In genomic region chr4:184080674-184081073, GRCh38 we compare ENCODE assay signal across 1 cellular context.
TF ChIP-seq lines count a peak whose summit lies in the region.

No MANE protein-coding gene starts in this region.

TF ChIP-seq in HepG2, 621 proteins besides CTCF, POLR2A, EP300 and RAD21 (continued from another document and continues in another):
- TF ChIP-seq CSRNP1 (CRISPR knock-in tag; IDR thresholded peaks at IDR 0.05) = no peak
- no peak for TF ChIP-seq AFF4 (CRISPR knock-in tag; IDR thresholded peaks at IDR 0.05)
- peak; percentile 57; the same call in 1 of the 2 replicates for TF ChIP-seq NR2F2 (IDR thresholded peaks at IDR 0.05; ENCODE audit: borderline replicate concordance, low read depth)
- no peak for TF ChIP-seq ZNF589 (CRISPR knock-in tag; conservative IDR thresholded peaks at IDR 0.05)
- TF ChIP-seq CHD4 (IDR thresholded peaks at IDR 0.05; ENCODE audit: borderline replicate concordance, low read length) = no peak
- no peak for TF ChIP-seq NR0B2 (CRISPR knock-in tag; IDR thresholded peaks at IDR 0.05)
- TF ChIP-seq GMEB2 (CRISPR knock-in tag; IDR thresholded peaks at IDR 0.05; ENCODE audit: low read depth) = no peak
- TF ChIP-seq CCDC6 (CRISPR knock-in tag; IDR thresholded peaks at IDR 0.05) = 0 out of 2 replicates have a peak, but pooled peaks have one; percentile 35
- TF ChIP-seq KLF16 (CRISPR knock-in tag; IDR thresholded peaks at IDR 0.05) = no peak
- no peak for TF ChIP-seq NAIF1 (CRISPR knock-in tag; IDR thresholded peaks at IDR 0.05; ENCODE audit: borderline replicate concordance)
- no peak for TF ChIP-seq RORA (CRISPR knock-in tag; IDR thresholded peaks at IDR 0.05)
- no peak for TF ChIP-seq KLF6 (CRISPR knock-in tag; IDR thresholded peaks at IDR 0.05)
- TF ChIP-seq ZNF484 (CRISPR knock-in tag; IDR thresholded peaks at IDR 0.05; ENCODE audit: borderline replicate concordance, low read depth) = no peak
- TF ChIP-seq PRPF4 (IDR thresholded peaks at IDR 0.05; ENCODE audit: low read depth, low read length, poor library complexity, severe bottlenecking) = no peak
- TF ChIP-seq ZNF432 (CRISPR knock-in tag; IDR thresholded peaks at IDR 0.05; ENCODE audit: borderline replicate concordance) = no peak
- TF ChIP-seq FOXP4 (CRISPR knock-in tag; IDR thresholded peaks at IDR 0.05) = peak; percentile 43; the same call in 1 of the 2 replicates
- peak; percentile 50 for TF ChIP-seq NR2F6 (IDR thresholded peaks at IDR 0.05)
- TF ChIP-seq NR2F6 (CRISPR knock-in tag; IDR thresholded peaks at IDR 0.05) = peak; percentile 41; the same call in 1 of the 2 replicates
- no peak for TF ChIP-seq ZNF790 (CRISPR knock-in tag; IDR thresholded peaks at IDR 0.05; ENCODE audit: borderline replicate concordance)
- TF ChIP-seq E2F5 (CRISPR knock-in tag; conservative IDR thresholded peaks at IDR 0.05) = no peak
- TF ChIP-seq ZGPAT (CRISPR knock-in tag; IDR thresholded peaks at IDR 0.05) = no peak
- TF ChIP-seq ZNF138 (CRISPR knock-in tag; IDR thresholded peaks at IDR 0.05; ENCODE audit: low read depth) = no peak
- TF ChIP-seq TAF15 (IDR thresholded peaks at IDR 0.05; ENCODE audit: low read depth, low read length, poor library complexity, severe bottlenecking) = no peak
- TF ChIP-seq XRCC5 (optimal IDR thresholded peaks at IDR 0.05; ENCODE audit: low read length) = no peak
- TF ChIP-seq ARID3A (IDR thresholded peaks at IDR 0.05; ENCODE audit: low read depth, low read length) = no peak
- no peak for TF ChIP-seq HCFC1 (IDR thresholded peaks at IDR 0.05; ENCODE audit: low read depth, low read length)
- TF ChIP-seq MED1 (CRISPR knock-in tag; IDR thresholded peaks at IDR 0.05) = peak; percentile 16; the same call in 1 of the 2 replicates
- no peak for TF ChIP-seq ELF1 (CRISPR knock-in tag; IDR thresholded peaks at IDR 0.05)
- no peak for TF ChIP-seq SP1 (IDR thresholded peaks at IDR 0.05)
- TF ChIP-seq SP1 (CRISPR knock-in tag; IDR thresholded peaks at IDR 0.05) = no peak
- TF ChIP-seq MLX (CRISPR knock-in tag; IDR thresholded peaks at IDR 0.05) = 0 out of 2 replicates have a peak, but pooled peaks have one; percentile 8
- peak; percentile 21 to 84 for TF ChIP-seq REST (IDR thresholded peaks at IDR 0.05; ENCODE audit: borderline replicate concordance in 1 of 2, low read depth in 1 of 2, low read length in 2 of 2)
- TF ChIP-seq IKZF1 (IDR thresholded peaks at IDR 0.05) = no peak
- no peak for TF ChIP-seq SIX1 (CRISPR knock-in tag; IDR thresholded peaks at IDR 0.05; ENCODE audit: borderline replicate concordance)
- peak; percentile 59; the same call in 1 of the 2 replicates for TF ChIP-seq ZFX (CRISPR knock-in tag; IDR thresholded peaks at IDR 0.05; ENCODE audit: low read depth)
- peak; percentile 39; the same call in 1 of the 2 replicates for TF ChIP-seq NCOA2 (CRISPR knock-in tag; IDR thresholded peaks at IDR 0.05)
- no peak for TF ChIP-seq GLI4 (CRISPR knock-in tag; IDR thresholded peaks at IDR 0.05; ENCODE audit: borderline replicate concordance)
- no peak for TF ChIP-seq ZNF512B (CRISPR knock-in tag; IDR thresholded peaks at IDR 0.05; ENCODE audit: borderline replicate concordance)
- TF ChIP-seq SMARCC2 (IDR thresholded peaks at IDR 0.05) = no peak
